ENCODE assay signal across 12 cellular contexts in the genomic region with DNA sequence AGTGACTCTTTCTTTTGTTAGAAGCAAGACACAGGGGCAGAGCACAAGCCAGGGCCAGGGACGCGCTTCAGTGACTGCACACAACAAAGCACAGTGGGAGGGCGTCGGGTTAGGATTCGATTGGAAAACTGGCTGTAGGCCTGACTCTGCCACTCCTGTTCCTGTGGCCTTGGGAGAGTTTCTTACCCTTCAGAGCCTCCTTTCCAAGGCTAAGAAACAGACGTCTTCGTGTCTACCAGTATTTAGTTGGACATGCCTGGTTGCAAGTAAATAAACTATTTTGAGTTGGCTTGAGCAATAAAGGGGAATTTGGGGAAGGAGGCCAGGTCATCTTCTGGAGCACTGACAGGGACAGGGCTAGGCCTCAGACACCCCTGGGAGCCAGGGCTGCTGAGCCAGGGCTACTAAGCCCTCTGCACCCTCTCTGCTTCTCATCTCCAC.
DNase-seq lines count a peak whose midpoint lies in the region; ATAC-seq, FAIRE-seq and TF ChIP-seq lines count a peak whose summit lies in the region.
"Had no signal": no experiment of that assay in that cellular context is flagged by ENCODE, and none has a peak within 500 bp of the region (broad histone marks: within the 10 kb centered on the region; RNA-seq: fewer than 3 reads in every experiment).

No MANE protein-coding gene starts in this region.

- no peak for TF ChIP-seq POLR2A in right lobe of liver (IDR thresholded peaks at IDR 0.05)
- no peak for TF ChIP-seq POLR2A in HepG2 (IDR thresholded peaks at IDR 0.05; ENCODE audit: insufficient read depth in 1 of 2, low read depth in 2 of 2, low read length in 2 of 2)
- no peak for TF ChIP-seq POLR2A in thyroid gland (IDR thresholded peaks at IDR 0.05)
- no peak for TF ChIP-seq POLR2A in upper lobe of left lung (IDR thresholded peaks at IDR 0.05)
- TF ChIP-seq POLR2A in Peyer's patch (IDR thresholded peaks at IDR 0.05): no peak

- TF ChIP-seq CTCF in right lobe of liver (IDR thresholded peaks at IDR 0.05) (no peak), HepG2 (CRISPR knock-in tag; IDR thresholded peaks at IDR 0.05) (no peak), glutamatergic neuron (IDR thresholded peaks at IDR 0.05; ENCODE audit: partially characterized antibody, unreplicated experiment) (no peak), thyroid gland (IDR thresholded peaks at IDR 0.05) (no peak), upper lobe of left lung (IDR thresholded peaks at IDR 0.05) (no peak), Peyer's patch (IDR thresholded peaks at IDR 0.05) (no peak)

- no peaks in the 10 kb centered on the region for H4K20me1 ChIP-seq in HepG2 (ENCODE audit: insufficient read depth, low read length)

- BruUV-seq in HepG2 (replicated peaks; lab: Mats Ljungman, UMichigan): no TSS peak

- ATAC-seq in right lobe of liver: peak; percentile 28 to 45 (median 40)
- no peak for ATAC-seq in HepG2
- no peak for ATAC-seq in upper lobe of left lung (ENCODE audit: low FRiP score in 2 of 2)
- ATAC-seq: stimulated activated memory B cell treated with anti-CD40 and anti-IgM and Interleukin-4, amounts not matched to agents 10 μg/mL and 1 μg/mL and 100 μg/mL, for 72 hours had no signal

- H3K9me3 ChIP-seq in right lobe of liver (no peaks in the 10 kb centered on the region), HepG2 (ENCODE audit: low read length) (no peaks in the 10 kb centered on the region), thyroid gland (no peaks in the 10 kb centered on the region), upper lobe of left lung (peaks cover 0 to 3% (median 0%) of the 10 kb centered on the region in 4 donors), Peyer's patch (no peaks in the 10 kb centered on the region)

- CTCF ChIA-PET in HepG2 (lab: Yijun Ruan, JAX; ENCODE audit: low intra/inter-chr PET ratio, low total read pairs): no interaction called here

- H3K4me2 ChIP-seq in HepG2 (ENCODE audit: low read depth, low read length): no peak overlapping the region

- H3K9ac ChIP-seq in HepG2 (ENCODE audit: insufficient read depth, low read depth, low read length): no peak overlapping the region

- no peak for DNase-seq in right lobe of liver
- no peak for DNase-seq in HepG2 (ENCODE audit: low spot score)
- DNase-seq in NCI-H345 (lab: John Stamatoyannopoulos, UW): peak; percentile 81
- peak; percentile 35 for DNase-seq in glutamatergic neuron
- DNase-seq in thyroid gland: peak; percentile 83 to 89
- no peak for DNase-seq in T-helper 9 cell
- DNase-seq in upper lobe of left lung: no peak
- DNase-seq in Peyer's patch: no peak
- DNase-seq: AML-193 had no signal

- H2AFZ ChIP-seq in HepG2 (ENCODE audit: low read length): no peak overlapping the region

- intact Hi-C loops in right lobe of liver (cut with DNase I): no loop called here
- intact Hi-C loops in HepG2 (cut with micrococcal nuclease; ENCODE audit: unreplicated experiment): no loop called here
- intact Hi-C loops in thyroid gland (cut with DNase I): loop anchor here (2.0 kb wide), 1 partner anchor 53 kb away; no protein-coding TSS in a partner anchor

- H3K9me3 Mint-ChIP-seq in glutamatergic neuron (ENCODE audit: unreplicated experiment): peaks cover 5% of the 10 kb centered on the region
- H3K9me3 Mint-ChIP-seq: T-helper 1 cell treated with Interleukin-12 subunit alpha and Interleukin-12 subunit beta and Interleukin-4 antibody, amounts not matched to agents 30 μg/mL and 1 μg/mL, for 36 hours had no signal

- H3K4me3 ChIP-seq in right lobe of liver (no peak overlapping the region), HepG2 (replicated peaks in 1 of 3; ENCODE audit: insufficient read depth in 1 of 3, low read depth in 2 of 3, low read length in 3 of 3) (no peak overlapping the region), thyroid gland (replicated peaks in 1 of 3) (no peak overlapping the region), upper lobe of left lung (no peak overlapping the region), Peyer's patch (no peak overlapping the region)

- TF ChIP-seq RAD21 in HepG2 (CRISPR knock-in tag; IDR thresholded peaks at IDR 0.05): no peak

- H3K27ac ChIP-seq in right lobe of liver (peak overlapping the region in 1 of 3 donors; percentile 16), HepG2 (ENCODE audit: extremely low read length, insufficient read depth, low read length) (no peak overlapping the region), thyroid gland (peak overlapping the region; percentile 63 to 81 (median 73)), upper lobe of left lung (no peak overlapping the region), Peyer's patch (no peak overlapping the region)
- H3K27ac ChIP-seq: epithelial cell of prostate had no signal

- H3K4me3 Mint-ChIP-seq in glutamatergic neuron (ENCODE audit: unreplicated experiment): no peak overlapping the region
- H3K4me3 Mint-ChIP-seq: stimulated activated memory B cell treated with anti-CD40 and anti-IgM and Interleukin-4, amounts not matched to agents 10 μg/mL and 1 μg/mL and 100 μg/mL, for 72 hours; T-helper 1 cell treated with Interleukin-12 subunit alpha and Interleukin-12 subunit beta and Interleukin-4 antibody, amounts not matched to agents 30 μg/mL and 1 μg/mL, for 36 hours had no signal

- POLR2A ChIA-PET in HepG2 (lab: Yijun Ruan, JAX): no interaction called here

- H3K27me3 ChIP-seq in right lobe of liver (no peaks in the 10 kb centered on the region), HepG2 (ENCODE audit: control insufficient read depth in 1 of 2, insufficient read depth in 2 of 2, low read length in 2 of 2) (peaks cover 0 to 5% of the 10 kb centered on the region in 2 experiments; a peak in 1 of 5 replicates), thyroid gland (no peaks in the 10 kb centered on the region), upper lobe of left lung (no peaks in the 10 kb centered on the region), Peyer's patch (no peaks in the 10 kb centered on the region)

- peaks cover 7% of the 10 kb centered on the region for H3K4me1 Mint-ChIP-seq in glutamatergic neuron (ENCODE audit: low read depth, unreplicated experiment)
- H3K4me1 Mint-ChIP-seq: stimulated activated memory B cell treated with anti-CD40 and anti-IgM and Interleukin-4, amounts not matched to agents 10 μg/mL and 1 μg/mL and 100 μg/mL, for 72 hours had no signal

- in situ Hi-C loops in HepG2 (cut with HindIII; ENCODE audit: extremely low pct_ligation_motif_present, low pct_unique_long_range_greater_than_20kb): no loop called here

- peaks cover 5% of the 10 kb centered on the region for H3K36me3 Mint-ChIP-seq in glutamatergic neuron (ENCODE audit: unreplicated experiment)
- H3K36me3 Mint-ChIP-seq: stimulated activated memory B cell treated with anti-CD40 and anti-IgM and Interleukin-4, amounts not matched to agents 10 μg/mL and 1 μg/mL and 100 μg/mL, for 72 hours had no signal

- no peak for TF ChIP-seq EP300 in HepG2 (IDR thresholded peaks at IDR 0.05; ENCODE audit: low read depth in 2 of 2, low read length in 2 of 2)
- TF ChIP-seq EP300 in HepG2 (CRISPR knock-in tag; IDR thresholded peaks at IDR 0.05; ENCODE audit: borderline replicate concordance): no peak
- TF ChIP-seq EP300 in upper lobe of left lung (IDR thresholded peaks at IDR 0.05): no peak

- H3K36me3 ChIP-seq in right lobe of liver (no peaks in the 10 kb centered on the region), HepG2 (replicated peaks in 1 of 2; ENCODE audit: control insufficient read depth in 1 of 2, insufficient read depth in 2 of 2, low read length in 2 of 2) (no peaks in the 10 kb centered on the region), thyroid gland (no peaks in the 10 kb centered on the region), upper lobe of left lung (no peaks in the 10 kb centered on the region), Peyer's patch (no peaks in the 10 kb centered on the region)

- FAIRE-seq in HepG2 (lab: Jason Lieb, UNC): no peak

- H3K79me2 ChIP-seq in HepG2 (ENCODE audit: insufficient read depth, low read length): no peaks in the 10 kb centered on the region

- H3K4me1 ChIP-seq in right lobe of liver (peaks cover 0 to 24% (median 11%) of the 10 kb centered on the region in 4 donors), HepG2 (ENCODE audit: insufficient read depth, low read length) (no peaks in the 10 kb centered on the region), thyroid gland (peaks cover 8 to 32% of the 10 kb centered on the region in 2 donors), upper lobe of left lung (peaks cover 0 to 15% (median 6%) of the 10 kb centered on the region in 4 donors), Peyer's patch (peaks cover 0 to 6% (median 0%) of the 10 kb centered on the region in 4 donors)

- 48% methylated on average over 4 of the region's 7 CpGs for WGBS in right lobe of liver (ENCODE audit: insufficient coverage, low coverage, low lambda C conversion rate, missing lambda C conversion rate)
- 17% methylated on average over 4 of the region's 7 CpGs for WGBS in HepG2 (ENCODE audit: low lambda C conversion rate)
- 26 to 53% methylated on average over 7 of the region's 7 CpGs for WGBS in thyroid gland, 2 donors
- 47 to 80% methylated on average over 7 of the region's 7 CpGs for WGBS in upper lobe of left lung, 2 donors

- no peaks in the 10 kb centered on the region for H3K27me3 Mint-ChIP-seq in glutamatergic neuron (ENCODE audit: unreplicated experiment)
- H3K27me3 Mint-ChIP-seq: stimulated activated memory B cell treated with anti-CD40 and anti-IgM and Interleukin-4, amounts not matched to agents 10 μg/mL and 1 μg/mL and 100 μg/mL, for 72 hours had no signal

- peak overlapping the region; percentile 10 for H3K27ac Mint-ChIP-seq in glutamatergic neuron (ENCODE audit: unreplicated experiment)
- H3K27ac Mint-ChIP-seq: stimulated activated memory B cell treated with anti-CD40 and anti-IgM and Interleukin-4, amounts not matched to agents 10 μg/mL and 1 μg/mL and 100 μg/mL, for 72 hours; T-helper 1 cell treated with Interleukin-12 subunit alpha and Interleukin-12 subunit beta and Interleukin-4 antibody, amounts not matched to agents 30 μg/mL and 1 μg/mL, for 36 hours had no signal

TF ChIP-seq in HepG2, 621 proteins besides CTCF, POLR2A, EP300 and RAD21 (continues in another document):
- TF ChIP-seq ZZZ3 (CRISPR knock-in tag; IDR thresholded peaks at IDR 0.05; ENCODE audit: borderline replicate concordance) (no peak), ZNF790 (CRISPR knock-in tag; IDR thresholded peaks at IDR 0.05; ENCODE audit: borderline replicate concordance) (no peak), ZNF446 (CRISPR knock-in tag; IDR thresholded peaks at IDR 0.05) (no peak), SALL1 (CRISPR knock-in tag; IDR thresholded peaks at IDR 0.05) (no peak)
- TF ChIP-seq, protein P1, sequence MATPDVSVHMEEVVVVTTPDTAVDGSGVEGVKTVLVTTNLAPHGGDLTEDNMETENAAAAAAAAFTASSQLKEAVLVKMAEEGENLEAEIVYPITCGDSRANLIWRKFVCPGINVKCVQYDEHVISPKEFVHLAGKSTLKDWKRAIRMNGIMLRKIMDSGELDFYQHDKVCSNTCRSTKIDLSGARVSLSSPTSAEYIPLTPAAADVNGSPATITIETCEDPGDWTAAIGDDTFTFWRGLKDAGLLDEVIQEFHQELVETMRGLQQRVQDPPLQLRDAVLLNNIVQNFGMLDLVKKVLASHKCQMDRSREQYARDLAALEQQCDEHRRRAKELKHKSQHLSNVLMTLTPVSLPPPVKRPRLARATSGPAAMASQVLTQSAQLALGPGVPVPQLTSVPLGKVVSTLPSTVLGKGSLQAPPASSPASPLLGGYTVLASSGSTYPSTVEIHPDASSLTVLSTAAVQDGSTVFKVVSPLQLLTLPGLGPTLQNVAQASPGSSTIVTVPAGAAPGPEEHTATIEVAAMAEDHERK (CRISPR knock-in tag; IDR thresholded peaks at IDR 0.05; ENCODE audit: low read depth): no peak

Comparison
In these comparisons a context has a peak if more than half of its experiments do, and no peak if none do; other contexts are left out.
1. ATAC-seq: peak in right lobe of liver (4 of 4); none in HepG2 (single experiment) and upper lobe of left lung (0 of 2).
2. DNase-seq: peak in NCI-H345 (single experiment), glutamatergic neuron (single experiment) and thyroid gland (2 of 2); none in right lobe of liver (0 of 3), HepG2 (single experiment), T-helper 9 cell (single experiment), upper lobe of left lung (0 of 2) and Peyer's patch (0 of 3).
3. H3K27ac ChIP-seq: peak in thyroid gland (3 of 3); none in HepG2 (single experiment), upper lobe of left lung (0 of 4) and Peyer's patch (0 of 4).